ENCODE assay signal across 7 cellular contexts in genomic region chr6:88761237-88762031, GRCh38.
DNase-seq lines count a peak whose midpoint lies in the region; ATAC-seq and TF ChIP-seq lines count a peak whose summit lies in the region.

No MANE protein-coding gene starts in this region.

- TF ChIP-seq POLR2A in Peyer's patch (IDR thresholded peaks at IDR 0.05) = no peak

- no peak overlapping the region for H3K4me3 Mint-ChIP-seq in natural killer cell treated with Interleukin-12 subunit alpha and Interleukin-12 subunit beta and Interleukin-15 and Interleukin-18, amount 100 ng/mL, for 72 hours

- H3K4me3 ChIP-seq in Peyer's patch = no peak overlapping the region

- no peaks in the 10 kb centered on the region for H3K27me3 Mint-ChIP-seq in natural killer cell treated with Interleukin-12 subunit alpha and Interleukin-12 subunit beta and Interleukin-15 and Interleukin-18, amount 100 ng/mL, for 72 hours

- H3K36me3 Mint-ChIP-seq in natural killer cell treated with Interleukin-12 subunit alpha and Interleukin-12 subunit beta and Interleukin-15 and Interleukin-18, amount 100 ng/mL, for 72 hours = no peaks in the 10 kb centered on the region

- no peaks in the 10 kb centered on the region for H3K4me1 ChIP-seq in Peyer's patch

- H3K27me3 ChIP-seq in Peyer's patch = no peaks in the 10 kb centered on the region

- H3K4me1 Mint-ChIP-seq in natural killer cell treated with Interleukin-12 subunit alpha and Interleukin-12 subunit beta and Interleukin-15 and Interleukin-18, amount 100 ng/mL, for 72 hours (ENCODE audit: low read depth in 2 of 2) = peaks cover 11 to 12% of the 10 kb centered on the region in 2 donors

- H3K9me3 ChIP-seq in Peyer's patch = no peaks in the 10 kb centered on the region

- no peaks in the 10 kb centered on the region for H3K36me3 ChIP-seq in Peyer's patch

- no peak for DNase-seq in natural killer cell treated with Interleukin-12 subunit alpha and Interleukin-12 subunit beta and Interleukin-15 and Interleukin-18, amount 100 ng/mL, for 72 hours (ENCODE audit: low spot score)
- DNase-seq in left colon = no peak
- no peak for DNase-seq in Peyer's patch
- no peak for DNase-seq in NCI-H2107 (lab: John Stamatoyannopoulos, UW)

- TF ChIP-seq CTCF in Peyer's patch (IDR thresholded peaks at IDR 0.05) = peak in 1 of 6 experiments; percentile 4

- peak overlapping the region; percentile 67 to 76 for H3K27ac Mint-ChIP-seq in natural killer cell treated with Interleukin-12 subunit alpha and Interleukin-12 subunit beta and Interleukin-15 and Interleukin-18, amount 100 ng/mL, for 72 hours

- intact Hi-C loops in left colon (cut with DNase I, micrococcal nuclease) = no loop called here

- peak; percentile 80 for ATAC-seq in GM18868 (IDR thresholded peaks at IDR 0.05; ENCODE audit: unreplicated experiment)
- peak; percentile 61 for ATAC-seq in GM21723 (IDR thresholded peaks at IDR 0.05; ENCODE audit: unreplicated experiment)
- ATAC-seq in HG03521 (IDR thresholded peaks at IDR 0.05; ENCODE audit: unreplicated experiment) = peak; percentile 64
- ATAC-seq in natural killer cell treated with Interleukin-12 subunit alpha and Interleukin-12 subunit beta and Interleukin-15 and Interleukin-18, amount 100 ng/mL, for 72 hours = peak; percentile 70 to 83
- ATAC-seq in left colon = no peak

- no peak overlapping the region for H3K27ac ChIP-seq in Peyer's patch

- H3K9me3 Mint-ChIP-seq in natural killer cell treated with Interleukin-12 subunit alpha and Interleukin-12 subunit beta and Interleukin-15 and Interleukin-18, amount 100 ng/mL, for 72 hours = no peaks in the 10 kb centered on the region
